ENCODE assay signal across 8 cellular contexts in the genomic region with DNA sequence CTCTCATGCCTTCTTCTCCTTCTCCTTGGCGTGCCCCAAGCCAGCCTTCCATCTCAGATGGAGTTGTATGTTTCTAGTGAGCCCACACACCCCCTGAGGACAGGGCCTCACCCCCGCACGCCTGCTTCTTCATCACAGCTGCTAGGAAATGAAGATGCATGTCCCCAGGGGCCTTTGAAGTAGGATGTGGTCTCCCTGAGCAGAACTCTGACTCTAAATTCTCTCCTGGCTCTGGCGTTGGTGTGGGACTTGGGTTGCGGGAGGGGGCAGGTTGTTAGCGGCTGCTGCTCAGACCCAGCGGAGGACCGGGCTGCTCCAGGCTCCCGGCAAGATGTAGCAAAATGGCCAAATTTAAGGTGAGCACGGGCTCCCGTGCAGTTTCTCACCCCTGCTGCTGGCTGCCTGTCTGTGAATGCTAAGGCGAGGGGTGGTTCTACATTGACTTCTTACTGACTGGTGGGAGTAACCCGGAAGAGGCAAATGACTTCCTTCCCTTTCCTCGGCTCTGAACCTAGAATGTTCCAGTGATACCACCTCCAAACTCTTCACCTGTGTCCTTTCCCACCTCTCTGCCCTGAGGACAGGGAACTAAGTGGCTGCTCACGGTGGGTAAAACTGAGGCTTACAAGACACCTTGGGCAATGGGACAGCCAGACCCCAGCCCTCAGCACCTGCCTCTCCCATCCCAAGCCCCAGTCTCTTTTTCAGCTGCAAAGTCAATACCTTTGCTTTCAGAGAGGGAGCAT. TPM values are rescaled to one million over a fixed set of nuclear protein-coding genes. Genes with fewer than 3 reads are reported as not detected.
DNase-seq lines count a peak whose midpoint lies in the region; ATAC-seq and TF ChIP-seq lines count a peak whose summit lies in the region.

No MANE protein-coding gene starts in this region.

- ATAC-seq in T-helper 17 cell (peak; percentile 73), gastroesophageal sphincter (no peak), GM21526 (IDR thresholded peaks at IDR 0.05; ENCODE audit: low FRiP score, unreplicated experiment) (no peak)

- WGBS in gastroesophageal sphincter (ENCODE audit: low coverage in 1 of 2), 2 donors, result 64% methylated on average over 6 of the region's 15 CpGs; no CpG with 5 or more reads in 1 of the 2 donors

- no peaks in the 10 kb centered on the region for H3K36me3 Mint-ChIP-seq in T-helper 17 cell (ENCODE audit: low read depth)

- H3K4me3 Mint-ChIP-seq in T-helper 17 cell, result peak overlapping the region; percentile 81

- peaks cover 0 to 73% (median 26%) of the 10 kb centered on the region in 3 donors for H3K4me1 ChIP-seq in gastroesophageal sphincter

- no peak for TF ChIP-seq EP300 in gastroesophageal sphincter (IDR thresholded peaks at IDR 0.05)

- H3K4me1 Mint-ChIP-seq in T-helper 17 cell, result peaks cover 35% of the 10 kb centered on the region

- H3K36me3 ChIP-seq in gastroesophageal sphincter, result no peaks in the 10 kb centered on the region

- H3K4me3 ChIP-seq in gastroesophageal sphincter, result no peak overlapping the region

- peak overlapping the region in 3 of 4 donors; percentile 72 to 82 (median 81) for H3K27ac ChIP-seq in gastroesophageal sphincter

- peak; percentile 50 for DNase-seq in activated CD8-positive, alpha-beta memory T cell treated with anti-CD3 and anti-CD28 coated beads, Interleukin-2, amount 50 U/mL, for 4 hours
- no peak for DNase-seq in activated CD8-positive, alpha-beta memory T cell treated with anti-CD3 and anti-CD28 coated beads, Interleukin-2, amount 50 U/mL, for 48 hours
- DNase-seq in T-helper 17 cell, result no peak
- DNase-seq in superior temporal gyrus (ENCODE audit: extremely low spot score), result peak; percentile 14
- DNase-seq in SKM-1 treated with dmso at 0.1 percent for 144 hours (lab: John Stamatoyannopoulos, UW; ENCODE audit: unreplicated experiment), result no peak
- DNase-seq in T-helper 9 cell, result no peak

- no peaks in the 10 kb centered on the region for H3K27me3 Mint-ChIP-seq in T-helper 17 cell

- TF ChIP-seq CTCF in gastroesophageal sphincter (IDR thresholded peaks at IDR 0.05), result no peak

- no peak for TF ChIP-seq POLR2A in gastroesophageal sphincter (IDR thresholded peaks at IDR 0.05)

- no peaks in the 10 kb centered on the region for H3K9me3 ChIP-seq in T-helper 17 cell (ENCODE audit: control insufficient read depth, low read length, poor library complexity, severe bottlenecking)
- H3K9me3 ChIP-seq in gastroesophageal sphincter, result no peaks in the 10 kb centered on the region

- no peaks in the 10 kb centered on the region for H3K27me3 ChIP-seq in gastroesophageal sphincter

- peak overlapping the region; percentile 60 for H3K27ac Mint-ChIP-seq in T-helper 17 cell

RNA-seq across cellular contexts. Expression of a gene that starts 8.8 kb away (rescaled TPM):
- total RNA-seq in T-helper 17 cell (10 to 100 TPM; 43.6 to 45.0 TPM), gastroesophageal sphincter (10 to 100 TPM; 19.9 to 27.9 (median 21.6) TPM)

Comparison
In these comparisons a context has a peak if more than half of its experiments do, and no peak if none do; other contexts are left out.
1. DNase-seq: peak in activated CD8-positive, alpha-beta memory T cell treated with anti-CD3 and anti-CD28 coated beads, Interleukin-2, amount 50 U/mL, for 4 hours (single experiment) and superior temporal gyrus (single experiment); none in activated CD8-positive, alpha-beta memory T cell treated with anti-CD3 and anti-CD28 coated beads, Interleukin-2, amount 50 U/mL, for 48 hours (single experiment), T-helper 17 cell (0 of 3), SKM-1 treated with dmso at 0.1 percent for 144 hours (single experiment) and T-helper 9 cell (single experiment).